In genomic region chr2:230218411-230218810, GRCh38 we compare ENCODE assay signal across 1 cellular context.
A peak's percentile ranks its signal among the peaks of the same experiment; 100 is the strongest.
TF ChIP-seq lines count a peak whose summit lies in the region.

No MANE protein-coding gene starts in this region.

TF ChIP-seq in K562, 482 proteins besides CTCF, POLR2A, EP300 and RAD21:
- TF ChIP-seq RBM25 (IDR thresholded peaks at IDR 0.05; ENCODE audit: low read depth, low read length, severe bottlenecking) (peak; percentile 7), TCF3 (CRISPR knock-in tag; IDR thresholded peaks at IDR 0.05) (no peak), KLF13 (tag; IDR thresholded peaks at IDR 0.05; ENCODE audit: borderline replicate concordance, low read depth) (no peak), MEIS2 (IDR thresholded peaks at IDR 0.05; ENCODE audit: partially characterized antibody) (peak; percentile 28), MTF1 (CRISPR knock-in tag; IDR thresholded peaks at IDR 0.05; ENCODE audit: borderline replicate concordance) (no peak), SPI1 (IDR thresholded peaks at IDR 0.05; ENCODE audit: borderline replicate concordance, low read depth, low read length) (peak; percentile 64; the same call in 1 of the 2 replicates), PBX2 (CRISPR knock-in tag; IDR thresholded peaks at IDR 0.05; ENCODE audit: low read depth) (no peak), PBX2 (tag; conservative IDR thresholded peaks at IDR 0.05; ENCODE audit: low read depth) (peak; percentile 44; the same call in 1 of the 2 replicates), DNMT1 (IDR thresholded peaks at IDR 0.05) (no peak), ZFP36 (IDR thresholded peaks at IDR 0.05; ENCODE audit: low read depth, low read length, partially characterized antibody) (peak; percentile 36)
